ENCODE assay signal across 8 cellular contexts in the genomic region with DNA sequence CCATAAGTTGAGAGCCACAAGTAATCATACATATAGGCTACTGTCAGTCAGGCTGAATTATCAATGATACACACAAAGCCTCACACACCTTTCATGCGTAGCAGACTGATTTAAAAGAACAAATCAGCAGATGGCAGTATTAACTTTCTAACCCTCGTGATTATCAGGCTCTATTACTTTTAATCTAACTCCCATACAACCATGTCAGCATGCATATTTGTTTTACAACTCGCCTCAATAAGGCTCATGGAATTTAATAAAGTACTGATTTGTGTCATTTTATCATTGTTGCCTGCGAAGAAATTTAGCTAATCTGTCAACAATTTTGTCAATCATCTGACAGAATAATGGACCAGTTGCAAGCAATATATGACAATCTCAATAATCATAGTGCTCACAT.
DNase-seq lines count a peak whose midpoint lies in the region; ATAC-seq, FAIRE-seq and TF ChIP-seq lines count a peak whose summit lies in the region.

No MANE protein-coding gene starts in this region.

- no peak for FAIRE-seq in D721Med (lab: Jason Lieb, UNC)

- H3K27me3 Mint-ChIP-seq in stimulated activated naive CD8-positive, alpha-beta T cell treated with anti-CD3 and anti-CD28 coated beads, Interleukin-15, amount 100 ng/mL, for 72 hours = no peaks in the 10 kb centered on the region

- H3K4me3 ChIP-seq in LNCaP clone FGC (ENCODE audit: low read depth, low read length) = no peak overlapping the region

- DNase-seq in D721Med (ENCODE audit: insufficient read length, low spot score) (no peak), LNCaP clone FGC (ENCODE audit: low read depth) (peak; percentile 46), left kidney (ENCODE audit: low read depth, low spot score) (peak; percentile 39), C1 segment of cervical spinal cord (lab: John Stamatoyannopoulos, UW) (no peak), occipital lobe (lab: John Stamatoyannopoulos, UW) (no peak)
- DNase-seq in stimulated activated naive CD8-positive, alpha-beta T cell treated with anti-CD3 and anti-CD28 coated beads, Interleukin-15, amount 100 ng/mL, for 72 hours = no peak

- H3K27ac ChIP-seq in VCaP = peak overlapping the region; percentile 62

- no peak overlapping the region for H3K27ac Mint-ChIP-seq in stimulated activated naive CD8-positive, alpha-beta T cell treated with anti-CD3 and anti-CD28 coated beads, Interleukin-15, amount 100 ng/mL, for 72 hours

- no peak overlapping the region for H3K4me3 Mint-ChIP-seq in stimulated activated naive CD8-positive, alpha-beta T cell treated with anti-CD3 and anti-CD28 coated beads, Interleukin-15, amount 100 ng/mL, for 72 hours

- no peaks in the 10 kb centered on the region for H3K9me3 Mint-ChIP-seq in stimulated activated naive CD8-positive, alpha-beta T cell treated with anti-CD3 and anti-CD28 coated beads, Interleukin-15, amount 100 ng/mL, for 72 hours

- H3K4me1 Mint-ChIP-seq in stimulated activated naive CD8-positive, alpha-beta T cell treated with anti-CD3 and anti-CD28 coated beads, Interleukin-15, amount 100 ng/mL, for 72 hours = no peaks in the 10 kb centered on the region

- TF ChIP-seq CTCF in D721Med (IDR thresholded peaks at IDR 0.05; ENCODE audit: insufficient read depth, missing control alignments) = peak; percentile 70
- TF ChIP-seq CTCF in LNCaP clone FGC (IDR thresholded peaks at IDR 0.05; ENCODE audit: control insufficient read depth, extremely low read depth, insufficient read depth) = peak; percentile 56
- peak; percentile 71 for TF ChIP-seq CTCF in VCaP (conservative IDR thresholded peaks at IDR 0.05)

- no peak for ATAC-seq in HG03039 (IDR thresholded peaks at IDR 0.05; ENCODE audit: unreplicated experiment)
- ATAC-seq in stimulated activated naive CD8-positive, alpha-beta T cell treated with anti-CD3 and anti-CD28 coated beads, Interleukin-15, amount 100 ng/mL, for 72 hours = no peak

Comparison
In these comparisons a context has a peak if more than half of its experiments do, and no peak if none do; other contexts are left out.
1. DNase-seq: peak in LNCaP clone FGC (single experiment) and left kidney (single experiment); none in D721Med (single experiment), stimulated activated naive CD8-positive, alpha-beta T cell treated with anti-CD3 and anti-CD28 coated beads, Interleukin-15, amount 100 ng/mL, for 72 hours (0 of 2), C1 segment of cervical spinal cord (0 of 14) and occipital lobe (single experiment).
2. Peak in every context shown above with its lines, with median percentiles within 50 percentile points of each other: CTCF ChIP-seq.